Comparison of ENCODE assay signal across 33 cellular contexts in the genomic region with DNA sequence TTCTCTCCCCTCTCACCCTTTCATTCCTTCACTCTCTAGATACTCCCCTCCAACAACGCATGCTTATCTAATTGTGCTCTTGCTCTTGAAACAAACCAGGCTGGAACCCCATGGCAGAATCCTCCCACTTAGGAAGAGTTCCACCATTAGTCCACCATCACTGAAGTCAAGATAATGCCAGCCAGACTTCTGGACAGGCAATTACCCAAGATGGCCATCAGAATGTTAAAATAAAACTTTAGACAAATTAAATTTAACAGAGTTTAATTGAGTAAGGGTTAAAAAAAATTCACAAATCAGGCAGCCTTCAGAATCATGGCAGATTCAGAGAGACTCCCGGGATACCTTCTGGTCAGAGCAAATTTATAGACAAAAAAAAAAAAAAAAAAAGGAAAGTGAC.
"Had no signal": no experiment of that assay in that cellular context is flagged by ENCODE, and none has a peak within 500 bp of the region (broad histone marks: within the 10 kb centered on the region; RNA-seq: fewer than 3 reads in every experiment).

No MANE protein-coding gene starts in this region.

- H3K4me1 Mint-ChIP-seq: activated naive CD4-positive, alpha-beta T cell treated with anti-CD3 and anti-CD28 coated beads, Interleukin-2, amount 50 U/mL, for 24 hours; activated naive CD8-positive, alpha-beta T cell treated with anti-CD3 and anti-CD28 coated beads for 36 hours; activated naive CD8-positive, alpha-beta T cell treated with anti-CD3 and anti-CD28 coated beads, Interleukin-2, amount 10 ng/mL, durations not matched to agents 7 days and 5 days; activated naive CD8-positive, alpha-beta T cell treated with anti-CD3 and anti-CD28 coated beads, Interleukin-2, amount 50 U/mL, for 24 hours; activated T-helper 17 cell treated with anti-CD3 and anti-CD28 coated beads, Interleukin-2, amount 50 U/mL, for 72 hours; central memory CD8-positive, alpha-beta T cell had no signal

- H3K4me3 Mint-ChIP-seq: activated naive CD4-positive, alpha-beta T cell treated with anti-CD3 and anti-CD28 coated beads for 36 hours; activated naive CD4-positive, alpha-beta T cell treated with anti-CD3 and anti-CD28 coated beads, Interleukin-2, amount 50 U/mL, for 24 hours; activated naive CD8-positive, alpha-beta T cell; activated naive CD8-positive, alpha-beta T cell treated with anti-CD3 and anti-CD28 coated beads for 36 hours; activated naive CD8-positive, alpha-beta T cell treated with anti-CD3 and anti-CD28 coated beads, Interleukin-2, amount 10 ng/mL, durations not matched to agents 7 days and 5 days; activated naive CD8-positive, alpha-beta T cell treated with anti-CD3 and anti-CD28 coated beads, Interleukin-2, amount 50 U/mL, for 24 hours; activated T-cell treated with anti-CD3 and anti-CD28 coated beads, Interleukin-2, amount 50 U/mL, for 24 hours; activated T-cell treated with anti-CD3 and anti-CD28 coated beads, Interleukin-2, amount 50 U/mL, for 4 hours; activated T-cell treated with anti-CD3 and anti-CD28 coated beads, Interleukin-2, amount 50 U/mL, for 72 hours; activated T-helper 1 cell treated with anti-CD3 and anti-CD28 coated beads, Interleukin-12 subunit alpha, Interleukin-12 subunit beta, Interleukin-2, Interleukin-4 antibody, amounts not matched to agents 30 ng/mL and 10 ng/mL and 1 ng/mL, durations not matched to agents 14 hours and 24 hours and 36 hours; activated T-helper 17 cell treated with anti-CD3 and anti-CD28 coated beads, Interleukin-2, amount 50 U/mL, for 72 hours; brain; central memory CD8-positive, alpha-beta T cell had no signal

- H3K9me3 Mint-ChIP-seq: activated naive CD4-positive, alpha-beta T cell treated with anti-CD3 and anti-CD28 coated beads for 36 hours; activated naive CD4-positive, alpha-beta T cell treated with anti-CD3 and anti-CD28 coated beads, Interleukin-2, amount 50 U/mL, for 24 hours; activated naive CD4-positive, alpha-beta T cell treated with anti-CD3 and anti-CD28 coated beads, Interleukin-2, amount 50 U/mL, for 72 hours; activated naive CD8-positive, alpha-beta T cell treated with anti-CD3 and anti-CD28 coated beads for 36 hours; activated naive CD8-positive, alpha-beta T cell treated with anti-CD3 and anti-CD28 coated beads, Interleukin-2, amount 10 ng/mL, durations not matched to agents 7 days and 5 days; activated naive CD8-positive, alpha-beta T cell treated with anti-CD3 and anti-CD28 coated beads, Interleukin-2, amount 50 U/mL, for 24 hours; activated T-cell treated with anti-CD3 and anti-CD28 coated beads, Interleukin-2, amount 50 U/mL, for 24 hours; activated T-cell treated with anti-CD3 and anti-CD28 coated beads, Interleukin-2, amount 50 U/mL, for 4 hours; activated T-cell treated with anti-CD3 and anti-CD28 coated beads, Interleukin-2, amount 50 U/mL, for 72 hours; activated T-helper 1 cell treated with anti-CD3 and anti-CD28 coated beads, Interleukin-12 subunit alpha, Interleukin-12 subunit beta, Interleukin-2, Interleukin-4 antibody, amounts not matched to agents 30 ng/mL and 10 ng/mL and 1 ng/mL, durations not matched to agents 14 hours and 24 hours and 36 hours; activated T-helper 17 cell treated with anti-CD3 and anti-CD28 coated beads, Interleukin-2, amount 50 U/mL, for 72 hours; activated T-helper 2 cell treated with anti-CD3 and anti-CD28 coated beads, Interferon-gamma antibody, Interleukin-2, Interleukin-4, amounts not matched to agents 10 μg/mL and 5 μg/mL and 100 μg/mL, durations not matched to agents 14 hours and 24 hours and 36 hours; central memory CD8-positive, alpha-beta T cell had no signal

- H3K36me3 Mint-ChIP-seq: activated naive CD4-positive, alpha-beta T cell treated with anti-CD3 and anti-CD28 coated beads, Interleukin-2, amount 50 U/mL, for 24 hours; activated naive CD4-positive, alpha-beta T cell treated with anti-CD3 and anti-CD28 coated beads, Interleukin-2, amount 50 U/mL, for 72 hours; activated naive CD8-positive, alpha-beta T cell; activated naive CD8-positive, alpha-beta T cell treated with anti-CD3 and anti-CD28 coated beads for 36 hours; activated naive CD8-positive, alpha-beta T cell treated with anti-CD3 and anti-CD28 coated beads, Interleukin-2, amount 10 ng/mL, durations not matched to agents 7 days and 5 days had no signal

- H3K27ac Mint-ChIP-seq: activated naive CD4-positive, alpha-beta T cell treated with anti-CD3 and anti-CD28 coated beads for 36 hours; activated naive CD4-positive, alpha-beta T cell treated with anti-CD3 and anti-CD28 coated beads, Interleukin-2, amount 50 U/mL, for 24 hours; activated naive CD4-positive, alpha-beta T cell treated with anti-CD3 and anti-CD28 coated beads, Interleukin-2, amount 50 U/mL, for 72 hours; activated naive CD8-positive, alpha-beta T cell; activated naive CD8-positive, alpha-beta T cell treated with anti-CD3 and anti-CD28 coated beads for 36 hours; activated naive CD8-positive, alpha-beta T cell treated with anti-CD3 and anti-CD28 coated beads, Interleukin-2, amount 10 ng/mL, durations not matched to agents 7 days and 5 days; activated naive CD8-positive, alpha-beta T cell treated with anti-CD3 and anti-CD28 coated beads, Interleukin-2, amount 50 U/mL, for 24 hours; activated T-cell treated with anti-CD3 and anti-CD28 coated beads, Interleukin-2, amount 50 U/mL, for 24 hours; activated T-cell treated with anti-CD3 and anti-CD28 coated beads, Interleukin-2, amount 50 U/mL, for 72 hours; activated T-helper 1 cell treated with anti-CD3 and anti-CD28 coated beads, Interleukin-12 subunit alpha, Interleukin-12 subunit beta, Interleukin-2, Interleukin-4 antibody, amounts not matched to agents 30 ng/mL and 10 ng/mL and 1 ng/mL, durations not matched to agents 14 hours and 24 hours and 36 hours; activated T-helper 17 cell treated with anti-CD3 and anti-CD28 coated beads, Interleukin-2, amount 50 U/mL, for 72 hours; activated T-helper 2 cell treated with anti-CD3 and anti-CD28 coated beads, Interferon-gamma antibody, Interleukin-2, Interleukin-4, amounts not matched to agents 10 μg/mL and 5 μg/mL and 100 μg/mL, durations not matched to agents 14 hours and 24 hours and 36 hours; brain had no signal

- DNase-seq: activated effector memory CD4-positive, alpha-beta T cell treated with anti-CD3 and anti-CD28 coated beads, Interleukin-2, amount 50 U/mL, for 16 hours; activated effector memory CD4-positive, alpha-beta T cell treated with Interleukin-2 at 50 U/mL for 16 hours; activated gamma-delta T cell; activated gamma-delta T cell treated with Interleukin-2 at 50 U/mL for 16 hours; activated naive CD4-positive, alpha-beta T cell; activated naive CD4-positive, alpha-beta T cell treated with anti-CD3 and anti-CD28 coated beads for 36 hours; activated naive CD4-positive, alpha-beta T cell treated with anti-CD3 and anti-CD28 coated beads, Interleukin-2, amount 50 U/mL, for 16 hours; activated naive CD8-positive, alpha-beta T cell treated with anti-CD3 and anti-CD28 coated beads for 36 hours; activated naive CD8-positive, alpha-beta T cell treated with anti-CD3 and anti-CD28 coated beads, Interleukin-2, amount 10 ng/mL, durations not matched to agents 7 days and 5 days; activated naive CD8-positive, alpha-beta T cell treated with anti-CD3 and anti-CD28 coated beads, Interleukin-2, amount 50 U/mL, for 24 hours; activated T-cell treated with anti-CD3 and anti-CD28 coated beads, Interleukin-2, amount 50 U/mL, for 1 hour; activated T-cell treated with anti-CD3 and anti-CD28 coated beads, Interleukin-2, amount 50 U/mL, for 24 hours; activated T-cell treated with anti-CD3 and anti-CD28 coated beads, Interleukin-2, amount 50 U/mL, for 4 hours; activated T-cell treated with anti-CD3 and anti-CD28 coated beads, Interleukin-2, amount 50 U/mL, for 48 hours; activated T-cell treated with anti-CD3 and anti-CD28 coated beads, Interleukin-2, amount 50 U/mL, for 72 hours; adrenal gland; amniotic stem cell; amygdala; anterior cingulate cortex; aorta; body of pancreas; brain microvascular endothelial cell; caudate nucleus; central memory CD4-positive, alpha-beta T cell; cerebellar nuclear complex had no signal
